8 cellular contexts compared by ENCODE assay signal in the genomic region with DNA sequence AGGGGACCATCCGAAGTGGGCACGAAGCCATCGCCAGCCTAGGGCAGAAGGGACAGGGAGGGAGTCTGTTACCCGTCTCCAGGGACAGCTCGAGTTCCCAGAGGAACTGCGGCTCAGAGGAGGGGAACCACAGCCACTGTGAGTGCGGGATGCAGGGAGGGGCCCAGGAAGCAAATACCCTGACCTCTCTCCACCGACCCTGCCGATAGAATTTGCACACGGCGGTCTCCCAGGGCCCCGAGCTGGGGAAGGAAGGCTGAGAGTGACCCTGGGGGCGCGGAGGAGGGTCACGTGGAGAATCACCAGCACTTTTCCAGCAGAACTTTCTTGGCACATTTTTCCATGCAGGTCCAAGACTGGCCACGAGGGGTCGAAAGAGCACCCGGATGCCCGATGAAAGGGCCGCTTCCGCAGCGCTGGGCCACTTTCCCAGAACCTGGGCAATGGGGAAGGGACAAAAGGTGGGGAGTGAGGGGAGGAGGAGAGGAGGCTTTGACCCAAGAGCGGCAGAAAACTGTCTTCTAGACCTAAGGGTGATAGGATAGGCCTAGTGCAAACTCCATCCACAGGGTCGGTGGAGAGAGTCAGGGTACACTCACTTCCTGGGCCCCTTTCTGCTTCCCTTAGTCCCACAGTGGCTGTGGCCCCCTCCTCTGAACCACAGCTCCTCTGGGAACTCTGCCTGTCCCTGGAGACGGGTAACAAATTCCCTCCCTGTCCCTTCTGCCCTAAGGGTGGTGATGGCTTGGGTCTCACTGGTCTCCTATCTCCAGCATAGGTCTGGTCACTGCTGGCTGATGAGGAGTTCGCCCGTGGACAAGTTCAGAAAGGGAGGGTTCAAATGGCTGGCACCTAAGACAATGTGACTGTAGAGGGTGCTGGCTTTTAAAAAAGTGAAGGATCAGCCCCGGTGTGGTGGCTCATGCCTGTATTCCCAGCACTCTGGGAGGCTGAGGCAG. TPM values are rescaled to one million over a fixed set of nuclear protein-coding genes. Genes with fewer than 3 reads are reported as not detected.
DNase-seq lines count a peak whose midpoint lies in the region; ATAC-seq lines count a peak whose summit lies in the region.

No MANE protein-coding gene starts in this region.

- H2BK12ac ChIP-seq in trophoblast cell (ENCODE audit: low read length) = no peak overlapping the region

- peak overlapping the region; percentile 27 for H2AFZ ChIP-seq in trophoblast cell (ENCODE audit: insufficient read depth, low read length, poor library complexity)

- H3K27me3 ChIP-seq in HUES64 (ENCODE audit: insufficient read depth, low read length) (peaks cover 10% of the 10 kb centered on the region), trophoblast cell (ENCODE audit: insufficient read depth, low read length) (peaks cover 5% of the 10 kb centered on the region)

- WGBS in HUES64 = 14% methylated on average over 28 of the region's 28 CpGs
- WGBS in trophoblast cell (ENCODE audit: extremely low coverage, insufficient coverage, insufficient read length) = no CpG with 5 or more reads among the region's 28 CpGs

- H3K36me3 ChIP-seq in HUES64 (ENCODE audit: insufficient read depth, low read length) = peaks cover 15% of the 10 kb centered on the region
- peaks cover 8 to 10% of the 10 kb centered on the region in 2 experiments for H3K36me3 ChIP-seq in trophoblast cell (ENCODE audit: control insufficient read depth in 1 of 2, insufficient read depth in 2 of 2, low read length in 2 of 2)

- peak overlapping the region; percentile 35 for H4K8ac ChIP-seq in trophoblast cell (ENCODE audit: low read depth, low read length)

- peak overlapping the region; percentile 68 for H3K9ac ChIP-seq in HUES64 (ENCODE audit: low read depth, low read length)
- no peak overlapping the region for H3K9ac ChIP-seq in trophoblast cell (ENCODE audit: low read length)

- in situ Hi-C loops in SK-MEL-5 (cut with HindIII; ENCODE audit: low pct_unique_long_range_greater_than_20kb, low sequenced_read_pairs) = no loop called here

- H3K4ac ChIP-seq in trophoblast cell (ENCODE audit: low read depth, low read length) = no peak overlapping the region

- H2AK5ac ChIP-seq in trophoblast cell (ENCODE audit: low read length) = no peak overlapping the region

- H3K23ac ChIP-seq in trophoblast cell (ENCODE audit: low read length) = no peak overlapping the region

- H3K4me3 ChIP-seq in HUES64 (ENCODE audit: low read length) = peak overlapping the region; percentile 64
- no peak overlapping the region for H3K4me3 ChIP-seq in trophoblast cell (ENCODE audit: low read depth, low read length)

- H3K9me3 ChIP-seq in HUES64 (ENCODE audit: insufficient read depth, low read depth, low read length) (no peaks in the 10 kb centered on the region), trophoblast cell (ENCODE audit: insufficient read depth, low read depth, low read length) (peaks cover 2% of the 10 kb centered on the region)

- H3K79me2 ChIP-seq in trophoblast cell (ENCODE audit: control insufficient read depth, insufficient read depth, low read length, poor library complexity) = no peaks in the 10 kb centered on the region

- DNase-seq in COLO668 (lab: John Stamatoyannopoulos, UW; ENCODE audit: unreplicated experiment) = peak; percentile 63
- peak; percentile 84 for DNase-seq in SK-MEL-5 (ENCODE audit: low read depth, low spot score)
- DNase-seq in anterior cingulate cortex (lab: John Stamatoyannopoulos, UW) = peak in 55 of 58 donors; percentile 3 to 73 (median 46)
- peak; percentile 82 for DNase-seq in left cardiac atrium
- DNase-seq in trophoblast cell = peak; percentile 64 to 85

- H3K18ac ChIP-seq in trophoblast cell (ENCODE audit: low read length) = no peak overlapping the region

- H3K14ac ChIP-seq in trophoblast cell (ENCODE audit: low read length) = no peak overlapping the region

- H2BK120ac ChIP-seq in trophoblast cell (ENCODE audit: insufficient read depth, low read length, poor library complexity) = no peak overlapping the region

- ATAC-seq in left cardiac atrium (peak; percentile 83 to 86), GM18907 (IDR thresholded peaks at IDR 0.05; ENCODE audit: unreplicated experiment) (no peak), HG02852 (IDR thresholded peaks at IDR 0.05; ENCODE audit: unreplicated experiment) (no peak)

- H3K79me1 ChIP-seq in trophoblast cell (ENCODE audit: low read length) = no peaks in the 10 kb centered on the region

- no peak overlapping the region for H4K12ac ChIP-seq in trophoblast cell (ENCODE audit: low read depth, low read length)

- peak overlapping the region; percentile 60 for H3K4me2 ChIP-seq in trophoblast cell (ENCODE audit: low read length)

- intact Hi-C loops in left cardiac atrium (cut with DNase I) = loop anchor here (5.0 kb wide), 1 partner anchor 35 kb away; no protein-coding TSS in a partner anchor

- peak overlapping the region; percentile 3 for H4K91ac ChIP-seq in trophoblast cell (ENCODE audit: low read depth, low read length)

- H3K27ac ChIP-seq in HUES64 (ENCODE audit: low read depth, low read length) = 0 out of 2 replicates have a peak overlapping the region, but pooled peaks have one; percentile 1
- H3K27ac ChIP-seq in trophoblast cell (ENCODE audit: low read depth, low read length) = no peak overlapping the region

- H3K4me1 ChIP-seq in HUES64 (ENCODE audit: insufficient read depth, low read length) (no peaks in the 10 kb centered on the region), trophoblast cell (ENCODE audit: control insufficient read depth in 1 of 2, insufficient read depth in 2 of 2, low read length in 2 of 2) (peaks cover 0 to 4% of the 10 kb centered on the region in 2 experiments)

- H2BK5ac ChIP-seq in trophoblast cell (ENCODE audit: low read depth, low read length, poor library complexity) = no peak overlapping the region

RNA-seq across cellular contexts. Expression of a gene that starts 5.3 kb away (rescaled TPM):
- 0.35 TPM for polyA plus RNA-seq in HUES64 (2013, experiment 1 of 2)
- polyA plus RNA-seq in HUES64 (2013, experiment 2 of 2) = 0.25 TPM
- total RNA-seq in SK-MEL-5 (2014; rRNA removed; shearing (Covaris generic)) = 0.24 TPM in 1 of 2 replicates, not detected in the other
- 0.11 and 0.27 TPM in 2 replicates for polyA plus RNA-seq in SK-MEL-5 (2015; cell fraction: cytosol; rRNA removed)
- polyA plus RNA-seq in SK-MEL-5 (2015; cell fraction: nucleus; rRNA removed) = 0.11 and 0.42 TPM in 2 replicates
- total RNA-seq in left cardiac atrium = 10 to 100 TPM in 1 of 2 donors, 1 to 10 TPM in 1; 5.2 to 17.7 TPM
- polyA plus RNA-seq in trophoblast cell (2013) = 0.03 TPM in 1 of 2 replicates, not detected in the other

RNA-seq across cellular contexts. Expression of a gene that starts 22.7 kb away (rescaled TPM):
- 7.7 TPM for polyA plus RNA-seq in HUES64 (2013, experiment 1 of 2)
- polyA plus RNA-seq in HUES64 (2013, experiment 2 of 2) = 9.9 TPM
- total RNA-seq in SK-MEL-5 (2014; rRNA removed; shearing (Covaris generic)) = 7.0 and 10.2 TPM in 2 replicates
- polyA plus RNA-seq in SK-MEL-5 (2015; cell fraction: cytosol; rRNA removed) = 12.2 and 13.4 TPM in 2 replicates
- polyA plus RNA-seq in SK-MEL-5 (2015; cell fraction: nucleus; rRNA removed) = 4.1 and 6.7 TPM in 2 replicates
- total RNA-seq in left cardiac atrium = 10 to 100 TPM; 19.1 to 27.1 TPM
- 8.4 and 8.8 TPM in 2 replicates for polyA plus RNA-seq in trophoblast cell (2013)

RNA-seq across cellular contexts. Expression of a gene that starts 31.8 kb away (rescaled TPM):
- polyA plus RNA-seq in HUES64 (2013, experiment 1 of 2) = 9.3 TPM
- 15.7 TPM for polyA plus RNA-seq in HUES64 (2013, experiment 2 of 2)
- total RNA-seq in SK-MEL-5 (2014; rRNA removed; shearing (Covaris generic)) = 42.8 and 46.8 TPM in 2 replicates
- 62.0 and 62.1 TPM in 2 replicates for polyA plus RNA-seq in SK-MEL-5 (2015; cell fraction: cytosol; rRNA removed)
- 113 and 139 TPM in 2 replicates for polyA plus RNA-seq in SK-MEL-5 (2015; cell fraction: nucleus; rRNA removed)
- total RNA-seq in left cardiac atrium = 10 to 100 TPM; 30.1 to 34.8 TPM
- polyA plus RNA-seq in trophoblast cell (2013) = 15.0 and 16.5 TPM in 2 replicates

Comparison
In these comparisons a context has a peak if more than half of its experiments do, and no peak if none do; other contexts are left out.
1. ATAC-seq: peak in left cardiac atrium (2 of 2); none in GM18907 (single experiment) and HG02852 (single experiment).
2. Peak in every context shown above with its lines, with median percentiles within 50 percentile points of each other: DNase-seq.